In the genomic region with DNA sequence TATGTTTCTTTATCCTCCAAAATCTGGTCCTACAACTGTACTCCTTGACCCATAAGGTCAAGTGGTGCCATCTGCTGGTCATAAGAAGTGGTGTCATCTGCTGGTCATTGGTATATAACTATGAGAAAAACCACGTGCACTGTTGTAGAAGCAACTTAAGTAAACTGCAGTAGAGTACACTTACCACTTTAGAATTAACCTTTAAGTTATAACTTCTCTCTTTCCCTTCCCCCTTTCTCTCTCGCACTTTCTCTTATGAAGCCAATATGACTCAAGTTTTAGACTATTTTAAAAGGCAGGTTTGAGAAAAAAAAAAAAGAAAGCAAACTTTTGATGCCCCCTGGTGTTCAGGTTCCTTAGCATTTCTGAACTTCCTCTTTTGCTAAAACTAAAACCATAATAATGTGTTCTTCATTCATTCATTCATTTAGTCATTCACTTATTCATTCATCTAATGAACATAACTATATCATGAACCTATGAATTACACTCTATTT, we compare ENCODE assay signal across 9 cellular contexts. TPM values are rescaled to one million over a fixed set of nuclear protein-coding genes. Genes with fewer than 3 reads are reported as not detected.
DNase-seq lines count a peak whose midpoint lies in the region; ATAC-seq and TF ChIP-seq lines count a peak whose summit lies in the region.
"Had no signal": no experiment of that assay in that cellular context is flagged by ENCODE, and none has a peak within 500 bp of the region (broad histone marks: within the 10 kb centered on the region; RNA-seq: fewer than 3 reads in every experiment).

No MANE protein-coding gene starts in this region.

- H3K9ac ChIP-seq in liver (ENCODE audit: low read depth in 1 of 2, low read length in 2 of 2): peak overlapping the region in 1 of 2 donors; percentile 46

- peak; percentile 67 for TF ChIP-seq CTCF in AG09309 (IDR thresholded peaks at IDR 0.05; ENCODE audit: control insufficient read depth, insufficient read depth, low read depth, low read length, missing control alignments)
- peak; percentile 67 for TF ChIP-seq CTCF in liver (IDR thresholded peaks at IDR 0.05; ENCODE audit: low read depth, low read length, missing input control)

- DNase-seq in AG09309 (ENCODE audit: low read depth) (peak; percentile 83), NCI-H1694 (lab: John Stamatoyannopoulos, UW) (peak; percentile 62), dedifferentiated amniotic fluid mesenchymal stem cell (ENCODE audit: extremely low spot score) (peak; percentile 91)
- DNase-seq in T-helper 2 cell treated with Interferon-gamma antibody and Interleukin-4, amounts not matched to agents 5 μg/mL and 100 μg/mL, for 36 hours (ENCODE audit: low spot score): peak; percentile 44
- peak; percentile 49 to 62 for DNase-seq in stimulated activated naive CD8-positive, alpha-beta T cell treated with anti-CD3 and anti-CD28 coated beads, Interleukin-15, amount 100 ng/mL, for 72 hours

- no peak overlapping the region for H3K27ac ChIP-seq in liver (ENCODE audit: low read depth in 1 of 2, low read length in 2 of 2)

- H3K9me3 ChIP-seq in liver (ENCODE audit: control insufficient read depth in 4 of 4, low read length in 3 of 4): no peaks in the 10 kb centered on the region

- no peaks in the 10 kb centered on the region for H3K9me3 Mint-ChIP-seq in T-helper 2 cell treated with Interferon-gamma antibody and Interleukin-4, amounts not matched to agents 5 μg/mL and 100 μg/mL, for 36 hours
- no peaks in the 10 kb centered on the region for H3K9me3 Mint-ChIP-seq in stimulated activated naive CD8-positive, alpha-beta T cell treated with anti-CD3 and anti-CD28 coated beads, Interleukin-15, amount 100 ng/mL, for 72 hours

- peak; percentile 99 for ATAC-seq in GM18502 (IDR thresholded peaks at IDR 0.05; ENCODE audit: poor library complexity, unreplicated experiment)
- ATAC-seq in HG02938 (IDR thresholded peaks at IDR 0.05; ENCODE audit: unreplicated experiment): peak; percentile 100
- ATAC-seq in stimulated activated naive CD8-positive, alpha-beta T cell treated with anti-CD3 and anti-CD28 coated beads, Interleukin-15, amount 100 ng/mL, for 72 hours: peak; percentile 96
- ATAC-seq: K562 had no signal

- H3K36me3 Mint-ChIP-seq in T-helper 2 cell treated with Interferon-gamma antibody and Interleukin-4, amounts not matched to agents 5 μg/mL and 100 μg/mL, for 36 hours (ENCODE audit: low read depth): no peaks in the 10 kb centered on the region

- 0% methylated on average over 2 of the region's 2 CpGs for WGBS in liver

- peaks cover 5% of the 10 kb centered on the region for H3K4me1 Mint-ChIP-seq in T-helper 2 cell treated with Interferon-gamma antibody and Interleukin-4, amounts not matched to agents 5 μg/mL and 100 μg/mL, for 36 hours (ENCODE audit: low read depth)
- H3K4me1 Mint-ChIP-seq in stimulated activated naive CD8-positive, alpha-beta T cell treated with anti-CD3 and anti-CD28 coated beads, Interleukin-15, amount 100 ng/mL, for 72 hours: peaks cover 8% of the 10 kb centered on the region

- peak overlapping the region; percentile 65 for H3K4me3 Mint-ChIP-seq in T-helper 2 cell treated with Interferon-gamma antibody and Interleukin-4, amounts not matched to agents 5 μg/mL and 100 μg/mL, for 36 hours
- H3K4me3 Mint-ChIP-seq in stimulated activated naive CD8-positive, alpha-beta T cell treated with anti-CD3 and anti-CD28 coated beads, Interleukin-15, amount 100 ng/mL, for 72 hours: peak overlapping the region; percentile 64 to 76

- peaks cover 0 to 13% (median 0%) of the 10 kb centered on the region in 4 donors for H3K27me3 ChIP-seq in liver (ENCODE audit: control insufficient read depth in 4 of 4, insufficient read depth in 4 of 4, low read length in 3 of 4)

- H3K4me3 ChIP-seq in AG09309 (ENCODE audit: control insufficient read depth, low read depth, low read length): peak overlapping the region; percentile 9
- H3K4me3 ChIP-seq in liver (ENCODE audit: low read depth in 1 of 3, low read length in 3 of 3): peak overlapping the region in 1 of 3 donors; percentile 48
- H3K4me3 ChIP-seq: K562 had no signal

- peak; percentile 79 to 83 for TF ChIP-seq RAD21 in liver (IDR thresholded peaks at IDR 0.05)

- H3K27ac Mint-ChIP-seq in T-helper 2 cell treated with Interferon-gamma antibody and Interleukin-4, amounts not matched to agents 5 μg/mL and 100 μg/mL, for 36 hours: peak overlapping the region; percentile 41
- peak overlapping the region in 1 of 2 donors; percentile 75 for H3K27ac Mint-ChIP-seq in stimulated activated naive CD8-positive, alpha-beta T cell treated with anti-CD3 and anti-CD28 coated beads, Interleukin-15, amount 100 ng/mL, for 72 hours

- H3K36me3 ChIP-seq in liver (ENCODE audit: control insufficient read depth in 4 of 4, insufficient read depth in 3 of 4, low read depth in 1 of 4, low read length in 3 of 4): no peaks in the 10 kb centered on the region

- peaks cover 38% of the 10 kb centered on the region for H3K27me3 Mint-ChIP-seq in T-helper 2 cell treated with Interferon-gamma antibody and Interleukin-4, amounts not matched to agents 5 μg/mL and 100 μg/mL, for 36 hours (ENCODE audit: low read depth)
- peaks cover 17% of the 10 kb centered on the region for H3K27me3 Mint-ChIP-seq in stimulated activated naive CD8-positive, alpha-beta T cell treated with anti-CD3 and anti-CD28 coated beads, Interleukin-15, amount 100 ng/mL, for 72 hours

- no peaks in the 10 kb centered on the region for H3K4me1 ChIP-seq in liver (ENCODE audit: control insufficient read depth in 4 of 4, insufficient read depth in 4 of 4, low read length in 3 of 4)

TF ChIP-seq in liver, 16 proteins besides CTCF, POLR2A, EP300 and RAD21:
- TF ChIP-seq, protein P1, sequence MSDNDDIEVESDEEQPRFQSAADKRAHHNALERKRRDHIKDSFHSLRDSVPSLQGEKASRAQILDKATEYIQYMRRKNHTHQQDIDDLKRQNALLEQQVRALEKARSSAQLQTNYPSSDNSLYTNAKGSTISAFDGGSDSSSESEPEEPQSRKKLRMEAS (IDR thresholded peaks at IDR 0.05): peak; percentile 58
- peak; percentile 30 to 62 for TF ChIP-seq HNF4A (conservative IDR thresholded peaks at IDR 0.05)
- TF ChIP-seq ZBTB33 (IDR thresholded peaks at IDR 0.05): no peak
- TF ChIP-seq, protein P2, sequence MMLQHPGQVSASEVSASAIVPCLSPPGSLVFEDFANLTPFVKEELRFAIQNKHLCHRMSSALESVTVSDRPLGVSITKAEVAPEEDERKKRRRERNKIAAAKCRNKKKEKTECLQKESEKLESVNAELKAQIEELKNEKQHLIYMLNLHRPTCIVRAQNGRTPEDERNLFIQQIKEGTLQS (IDR thresholded peaks at IDR 0.05): no peak
- TF ChIP-seq RXRA (IDR thresholded peaks at IDR 0.05): peak; percentile 16 to 26
- TF ChIP-seq FOXA2 (IDR thresholded peaks at IDR 0.05): peak; percentile 33
- peak; percentile 87 for TF ChIP-seq NR2F2 (IDR thresholded peaks at IDR 0.05)
- no peak for TF ChIP-seq EGR1 (IDR thresholded peaks at IDR 0.05; ENCODE audit: low read depth in 2 of 2)

RNA-seq across cellular contexts. Expression of gene MTAP, which starts 12.8 kb away (rescaled TPM):
- total RNA-seq in liver: 10 to 100 TPM; 12.9 to 17.7 TPM
- polyA plus RNA-seq in liver: 10 to 100 TPM in 1 of 2 donors, 1 to 10 TPM in 1; 8.6 to 12.2 TPM
- polyA plus RNA-seq: K562 had no signal
